In genomic region chr1:199113265-199113869, GRCh38 we compare ENCODE assay signal across 1 cellular context.
TF ChIP-seq lines count a peak whose summit lies in the region.

No MANE protein-coding gene starts in this region.

TF ChIP-seq in WTC11, 78 proteins besides CTCF, POLR2A, EP300 and RAD21 (continued from another document):
- TF ChIP-seq, protein P1, sequence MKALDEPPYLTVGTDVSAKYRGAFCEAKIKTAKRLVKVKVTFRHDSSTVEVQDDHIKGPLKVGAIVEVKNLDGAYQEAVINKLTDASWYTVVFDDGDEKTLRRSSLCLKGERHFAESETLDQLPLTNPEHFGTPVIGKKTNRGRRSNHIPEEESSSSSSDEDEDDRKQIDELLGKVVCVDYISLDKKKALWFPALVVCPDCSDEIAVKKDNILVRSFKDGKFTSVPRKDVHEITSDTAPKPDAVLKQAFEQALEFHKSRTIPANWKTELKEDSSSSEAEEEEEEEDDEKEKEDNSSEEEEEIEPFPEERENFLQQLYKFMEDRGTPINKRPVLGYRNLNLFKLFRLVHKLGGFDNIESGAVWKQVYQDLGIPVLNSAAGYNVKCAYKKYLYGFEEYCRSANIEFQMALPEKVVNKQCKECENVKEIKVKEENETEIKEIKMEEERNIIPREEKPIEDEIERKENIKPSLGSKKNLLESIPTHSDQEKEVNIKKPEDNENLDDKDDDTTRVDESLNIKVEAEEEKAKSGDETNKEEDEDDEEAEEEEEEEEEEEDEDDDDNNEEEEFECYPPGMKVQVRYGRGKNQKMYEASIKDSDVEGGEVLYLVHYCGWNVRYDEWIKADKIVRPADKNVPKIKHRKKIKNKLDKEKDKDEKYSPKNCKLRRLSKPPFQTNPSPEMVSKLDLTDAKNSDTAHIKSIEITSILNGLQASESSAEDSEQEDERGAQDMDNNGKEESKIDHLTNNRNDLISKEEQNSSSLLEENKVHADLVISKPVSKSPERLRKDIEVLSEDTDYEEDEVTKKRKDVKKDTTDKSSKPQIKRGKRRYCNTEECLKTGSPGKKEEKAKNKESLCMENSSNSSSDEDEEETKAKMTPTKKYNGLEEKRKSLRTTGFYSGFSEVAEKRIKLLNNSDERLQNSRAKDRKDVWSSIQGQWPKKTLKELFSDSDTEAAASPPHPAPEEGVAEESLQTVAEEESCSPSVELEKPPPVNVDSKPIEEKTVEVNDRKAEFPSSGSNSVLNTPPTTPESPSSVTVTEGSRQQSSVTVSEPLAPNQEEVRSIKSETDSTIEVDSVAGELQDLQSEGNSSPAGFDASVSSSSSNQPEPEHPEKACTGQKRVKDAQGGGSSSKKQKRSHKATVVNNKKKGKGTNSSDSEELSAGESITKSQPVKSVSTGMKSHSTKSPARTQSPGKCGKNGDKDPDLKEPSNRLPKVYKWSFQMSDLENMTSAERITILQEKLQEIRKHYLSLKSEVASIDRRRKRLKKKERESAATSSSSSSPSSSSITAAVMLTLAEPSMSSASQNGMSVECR (CRISPR knock-in tag; IDR thresholded peaks at IDR 0.05; ENCODE audit: borderline replicate concordance), result no peak
- no peak for TF ChIP-seq TP53 (CRISPR knock-in tag; IDR thresholded peaks at IDR 0.05)
